9 cellular contexts compared by ENCODE assay signal in genomic region chr11:131408011-131408640, GRCh38. TPM values are rescaled to one million over a fixed set of nuclear protein-coding genes. Genes with fewer than 3 reads are reported as not detected.
DNase-seq lines count a peak whose midpoint lies in the region; ATAC-seq, FAIRE-seq and TF ChIP-seq lines count a peak whose summit lies in the region.
"Had no signal": no experiment of that assay in that cellular context is flagged by ENCODE, and none has a peak within 500 bp of the region (broad histone marks: within the 10 kb centered on the region; RNA-seq: fewer than 3 reads in every experiment).

No MANE protein-coding gene starts in this region.

- peak; percentile 55 for FAIRE-seq in keratinocyte (lab: Jason Lieb, UNC)

- no peak overlapping the region for H3K9ac ChIP-seq in keratinocyte (ENCODE audit: control insufficient read depth, extremely low read depth, insufficient read depth, low read length)

- DNase-seq in GM03348 (ENCODE audit: low spot score) (peak; percentile 71), HT-29 (ENCODE audit: low spot score) (peak; percentile 80), WERI-Rb-1 (peak; percentile 74), keratinocyte (ENCODE audit: low read depth, low spot score) (no peak), tibial nerve (ENCODE audit: low spot score in 2 of 2) (no peak)
- DNase-seq in natural killer cell treated with Interleukin-12 subunit alpha and Interleukin-12 subunit beta and Interleukin-15 and Interleukin-18, amount 100 ng/mL, for 72 hours (ENCODE audit: low spot score): no peak

- H3K27me3 ChIP-seq in WERI-Rb-1 (ENCODE audit: insufficient read depth, low read depth, severe bottlenecking): no peaks in the 10 kb centered on the region
- H3K27me3 ChIP-seq in keratinocyte (ENCODE audit: control insufficient read depth, extremely low read depth, insufficient read depth, low read length): no peaks in the 10 kb centered on the region
- no peaks in the 10 kb centered on the region for H3K27me3 ChIP-seq in tibial nerve
- H3K27me3 ChIP-seq: SJCRH30 had no signal

- TF ChIP-seq CTCF in WERI-Rb-1 (IDR thresholded peaks at IDR 0.05; ENCODE audit: low read depth, low read length) (peak; percentile 83), keratinocyte (optimal IDR thresholded peaks at IDR 0.05 in 1 of 3, IDR thresholded peaks at IDR 0.05 in 1 of 3, conservative IDR thresholded peaks at IDR 0.05 in 1 of 3; ENCODE audit: extremely low read depth in 1 of 3, insufficient read depth in 2 of 3, low read length in 3 of 3) (peak; percentile 87 to 89 (median 87)), tibial nerve (IDR thresholded peaks at IDR 0.05) (no peak)

- no peaks in the 10 kb centered on the region for H4K20me1 ChIP-seq in keratinocyte (ENCODE audit: control insufficient read depth, extremely low read depth, insufficient read depth, low read length)

- no peaks in the 10 kb centered on the region for H3K36me3 Mint-ChIP-seq in natural killer cell treated with Interleukin-12 subunit alpha and Interleukin-12 subunit beta and Interleukin-15 and Interleukin-18, amount 100 ng/mL, for 72 hours

- WGBS in tibial nerve, 2 donors: 48 to 50% methylated on average over 5 of the region's 5 CpGs

- H2AFZ ChIP-seq in keratinocyte (ENCODE audit: control insufficient read depth, low read length): no peak overlapping the region

- H3K4me3 Mint-ChIP-seq in natural killer cell treated with Interleukin-12 subunit alpha and Interleukin-12 subunit beta and Interleukin-15 and Interleukin-18, amount 100 ng/mL, for 72 hours: no peak overlapping the region

- no peaks in the 10 kb centered on the region for H3K4me1 ChIP-seq in keratinocyte (ENCODE audit: control insufficient read depth, extremely low read depth, insufficient read depth, low read length)
- H3K4me1 ChIP-seq in tibial nerve: no peaks in the 10 kb centered on the region
- H3K4me1 ChIP-seq: SJCRH30 had no signal

- H3K9me3 Mint-ChIP-seq in natural killer cell treated with Interleukin-12 subunit alpha and Interleukin-12 subunit beta and Interleukin-15 and Interleukin-18, amount 100 ng/mL, for 72 hours: no peaks in the 10 kb centered on the region

- peaks cover 2 to 5% of the 10 kb centered on the region in 2 donors for H3K27me3 Mint-ChIP-seq in natural killer cell treated with Interleukin-12 subunit alpha and Interleukin-12 subunit beta and Interleukin-15 and Interleukin-18, amount 100 ng/mL, for 72 hours

- no peak overlapping the region for H3K27ac Mint-ChIP-seq in natural killer cell treated with Interleukin-12 subunit alpha and Interleukin-12 subunit beta and Interleukin-15 and Interleukin-18, amount 100 ng/mL, for 72 hours

- H3K27ac ChIP-seq in WERI-Rb-1 (no peak overlapping the region), keratinocyte (ENCODE audit: control insufficient read depth, insufficient read depth, low read length) (no peak overlapping the region), tibial nerve (no peak overlapping the region)
- H3K27ac ChIP-seq: SJCRH30 had no signal

- no peak for ATAC-seq in HG02678 (IDR thresholded peaks at IDR 0.05; ENCODE audit: unreplicated experiment)
- no peak for ATAC-seq in HG02852 (IDR thresholded peaks at IDR 0.05; ENCODE audit: unreplicated experiment)
- ATAC-seq in natural killer cell treated with Interleukin-12 subunit alpha and Interleukin-12 subunit beta and Interleukin-15 and Interleukin-18, amount 100 ng/mL, for 72 hours: no peak

- TF ChIP-seq EP300 in tibial nerve (IDR thresholded peaks at IDR 0.05): peak in 1 of 2 donors; percentile 45

- no peak for TF ChIP-seq POLR2A in tibial nerve (IDR thresholded peaks at IDR 0.05)

- no peak overlapping the region for H3K4me2 ChIP-seq in keratinocyte (ENCODE audit: control insufficient read depth, extremely low read depth, insufficient read depth, low read depth, low read length)

- H3K79me2 ChIP-seq in keratinocyte (ENCODE audit: control insufficient read depth, insufficient read depth, low read length): no peaks in the 10 kb centered on the region

- H3K9me1 ChIP-seq in keratinocyte (ENCODE audit: control insufficient read depth, extremely low read depth, insufficient read depth, low read length): no peaks in the 10 kb centered on the region

- H3K4me3 ChIP-seq in WERI-Rb-1 (ENCODE audit: low read depth, low read length) (no peak overlapping the region), keratinocyte (ENCODE audit: control insufficient read depth in 2 of 3, extremely low read depth in 1 of 3, insufficient read depth in 2 of 3, low read depth in 1 of 3, low read length in 3 of 3) (no peak overlapping the region), tibial nerve (no peak overlapping the region)
- H3K4me3 ChIP-seq: SJCRH30 had no signal

- dilution Hi-C loops in keratinocyte (cut with MboI; ENCODE audit: extremely low pct_ligation_motif_present, low sequenced_read_pairs): no loop called here

- H3K4me1 Mint-ChIP-seq in natural killer cell treated with Interleukin-12 subunit alpha and Interleukin-12 subunit beta and Interleukin-15 and Interleukin-18, amount 100 ng/mL, for 72 hours (ENCODE audit: low read depth in 2 of 2): no peaks in the 10 kb centered on the region

- H3K36me3 ChIP-seq in WERI-Rb-1 (no peaks in the 10 kb centered on the region), keratinocyte (ENCODE audit: control insufficient read depth in 2 of 2, extremely low read depth in 1 of 2, insufficient read depth in 2 of 2, low read length in 2 of 2) (no peaks in the 10 kb centered on the region), tibial nerve (no peaks in the 10 kb centered on the region)
- H3K36me3 ChIP-seq: SJCRH30 had no signal

- H3K9me3 ChIP-seq in WERI-Rb-1 (ENCODE audit: severe bottlenecking) (no peaks in the 10 kb centered on the region), keratinocyte (ENCODE audit: control insufficient read depth, low read depth, low read length) (no peaks in the 10 kb centered on the region), tibial nerve (no peaks in the 10 kb centered on the region)
- H3K9me3 ChIP-seq: SJCRH30 had no signal

RNA-seq across cellular contexts. Expression of gene NTM, which starts 37.7 kb away (rescaled TPM):
- total RNA-seq in HT-29 (2014; rRNA removed; shearing (Covaris generic)): not detected in 2 replicates
- 32.9 to 55.5 TPM (median 47.9 TPM) in 3 replicates for polyA plus RNA-seq in keratinocyte
- polyA plus RNA-seq in keratinocyte (2011; ENCODE audit: low read depth): 0.66 TPM
- polyA plus RNA-seq in keratinocyte (2011; cell fraction: cytosol; rRNA removed): 23.1 and 23.3 TPM in 2 replicates
- 70.3 and 87.8 TPM in 2 replicates for polyA plus RNA-seq in keratinocyte (2011; cell fraction: nucleus; rRNA removed)
- polyA plus RNA-seq in keratinocyte (2012; ENCODE audit: low replicate concordance): 0.85 and 43.0 TPM in 2 replicates
- polyA minus RNA-seq in keratinocyte: 52.1 to 84.5 TPM (median 54.3 TPM) in 3 replicates
- polyA minus RNA-seq in keratinocyte (2011; cell fraction: cytosol; rRNA and poly(A)+ RNA removed): 35.7 TPM
- polyA minus RNA-seq in keratinocyte (2011; cell fraction: nucleus; rRNA and poly(A)+ RNA removed): 51.9 and 94.6 TPM in 2 replicates
- 10 to 100 TPM in 3 of 4 donors, 1 to 10 TPM in 1; 3.7 to 11.4 (median 10.8) TPM for total RNA-seq in tibial nerve
- not detected for total RNA-seq in natural killer cell treated with Interleukin-12 subunit alpha and Interleukin-12 subunit beta and Interleukin-15 and Interleukin-18, amount 100 ng/mL, for 72 hours
- total RNA-seq: SJCRH30 had no signal

Comparison
In these comparisons a context has a peak if more than half of its experiments do, and no peak if none do; other contexts are left out.
1. DNase-seq: peak in GM03348 (single experiment), HT-29 (single experiment) and WERI-Rb-1 (single experiment); none in keratinocyte (single experiment), tibial nerve (0 of 2) and natural killer cell treated with Interleukin-12 subunit alpha and Interleukin-12 subunit beta and Interleukin-15 and Interleukin-18, amount 100 ng/mL, for 72 hours (single experiment).
2. CTCF ChIP-seq: peak in WERI-Rb-1 (single experiment) and keratinocyte (3 of 3); none in tibial nerve (0 of 5).